ENCODE assay signal across 12 cellular contexts in genomic region chr2:120670371-120670770, GRCh38.
"Had no signal": no experiment of that assay in that cellular context is flagged by ENCODE, and none has a peak within 500 bp of the region (broad histone marks: within the 10 kb centered on the region; RNA-seq: fewer than 3 reads in every experiment).

No MANE protein-coding gene starts in this region.

- H3K36me3 ChIP-seq: neutrophil, tibial nerve, vagina had no signal

- H3K9me3 ChIP-seq: neutrophil, vagina had no signal

- DNase-seq: activated CD4-positive, alpha-beta T cell treated with anti-CD3 and anti-CD28 coated beads, Interleukin-2, amount 10 ng/mL, durations not matched to agents 24 days and 14 days; activated CD8-positive, alpha-beta T cell treated with anti-CD3 and anti-CD28 coated beads, Interleukin-2, amount 10 ng/mL, durations not matched to agents 7 days and 5 days; activated naive CD4-positive, alpha-beta T cell treated with Interleukin-2 at 50 U/mL for 16 hours; aorta; islet precursor cell; naive thymus-derived CD8-positive, alpha-beta T cell; stimulated activated CD4-positive, alpha-beta T cell treated with anti-CD3 and anti-CD28 coated beads, Interleukin-2, amount 100 ng/mL, for 24 hours; T-helper 17 cell had no signal

- H3K27me3 ChIP-seq: vagina had no signal

- H3K27ac ChIP-seq: epithelial cell of prostate, neutrophil, tibial nerve, vagina had no signal

- ATAC-seq: activated CD8-positive, alpha-beta T cell treated with anti-CD3 and anti-CD28 coated beads, Interleukin-2, amount 10 ng/mL, durations not matched to agents 7 days and 5 days; naive thymus-derived CD8-positive, alpha-beta T cell; T-helper 17 cell had no signal

- H3K4me1 ChIP-seq: vagina had no signal

- H3K4me3 ChIP-seq: tibial nerve, vagina had no signal
